11 cellular contexts compared by ENCODE assay signal in the genomic region with DNA sequence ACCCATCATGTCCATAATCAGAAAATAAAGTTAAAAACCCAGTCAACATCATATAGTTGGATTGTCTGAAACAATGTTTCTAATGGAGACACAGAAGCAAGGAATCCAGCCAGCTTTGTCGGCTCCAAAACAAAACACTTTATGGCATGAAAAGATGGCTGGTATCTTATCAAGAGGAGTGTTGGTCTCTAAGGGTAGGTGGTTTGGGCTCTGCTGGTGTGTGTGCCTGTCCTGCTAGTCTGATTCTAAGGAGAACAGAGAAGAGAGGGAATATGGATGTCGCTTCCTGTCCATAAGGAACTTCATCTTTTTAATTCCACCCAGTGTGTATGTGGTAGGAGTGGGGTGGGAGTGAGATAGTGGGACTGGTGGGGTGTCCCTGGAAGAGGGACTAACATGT. TPM values are rescaled to one million over a fixed set of nuclear protein-coding genes. Genes with fewer than 3 reads are reported as not detected.
DNase-seq lines count a peak whose midpoint lies in the region; ATAC-seq and TF ChIP-seq lines count a peak whose summit lies in the region.
"Had no signal": no experiment of that assay in that cellular context is flagged by ENCODE, and none has a peak within 500 bp of the region (broad histone marks: within the 10 kb centered on the region; RNA-seq: fewer than 3 reads in every experiment).

No MANE protein-coding gene starts in this region.

- WGBS in transverse colon (ENCODE audit: low coverage in 1 of 2), 2 donors = 49 to 52% methylated on average over 2 of the region's 2 CpGs

- peak overlapping the region; percentile 90 for H3K27ac ChIP-seq in colonic mucosa
- peak overlapping the region; percentile 75 to 89 (median 84) for H3K27ac ChIP-seq in transverse colon

- H3K9me3 Mint-ChIP-seq in activated naive CD4-positive, alpha-beta T cell treated with anti-CD3 and anti-CD28 coated beads, Interleukin-2, amount 50 U/mL, for 72 hours = no peaks in the 10 kb centered on the region

- intact Hi-C loops in colonic mucosa (cut with DNase I) = no loop called here
- intact Hi-C loops in mucosa of descending colon (cut with DNase I, micrococcal nuclease) = no loop called here
- intact Hi-C loops in transverse colon (cut with DNase I; ENCODE audit: low total_unique reads) = no loop called here

- H3K4me3 ChIP-seq in colonic mucosa (no peak overlapping the region), mucosa of descending colon (no peak overlapping the region), transverse colon (peak overlapping the region in 1 of 4 donors; percentile 20)
- H3K4me3 ChIP-seq: HAP-1, skin epidermis had no signal

- no peak for ATAC-seq in activated naive CD4-positive, alpha-beta T cell treated with anti-CD3 and anti-CD28 coated beads, Interleukin-2, amount 50 U/mL, for 72 hours
- ATAC-seq in mucosa of descending colon (peak; percentile 19), HG02840 (IDR thresholded peaks at IDR 0.05; ENCODE audit: low FRiP score, unreplicated experiment) (no peak)

- no peaks in the 10 kb centered on the region for H3K9me3 ChIP-seq in colonic mucosa
- H3K9me3 ChIP-seq in mucosa of descending colon = no peaks in the 10 kb centered on the region
- H3K9me3 ChIP-seq in transverse colon = no peaks in the 10 kb centered on the region
- H3K9me3 ChIP-seq: HAP-1 had no signal

- H3K27me3 ChIP-seq in colonic mucosa (no peaks in the 10 kb centered on the region), transverse colon (no peaks in the 10 kb centered on the region)

- peaks cover 7% of the 10 kb centered on the region for H3K4me1 ChIP-seq in colonic mucosa
- H3K4me1 ChIP-seq in mucosa of descending colon (ENCODE audit: low read depth) = peaks cover 49% of the 10 kb centered on the region
- peaks cover 14 to 90% (median 50%) of the 10 kb centered on the region in 4 donors for H3K4me1 ChIP-seq in transverse colon

- H3K27ac Mint-ChIP-seq in activated naive CD4-positive, alpha-beta T cell treated with anti-CD3 and anti-CD28 coated beads, Interleukin-2, amount 50 U/mL, for 72 hours = peak overlapping the region; percentile 10 to 23

- H3K36me3 ChIP-seq in colonic mucosa (no peaks in the 10 kb centered on the region), mucosa of descending colon (ENCODE audit: low read depth) (no peaks in the 10 kb centered on the region), transverse colon (no peaks in the 10 kb centered on the region)
- H3K36me3 ChIP-seq: HAP-1 had no signal

- TF ChIP-seq EP300 in transverse colon (IDR thresholded peaks at IDR 0.05; ENCODE audit: low read depth) = no peak

- no peak for TF ChIP-seq CTCF in colonic mucosa (IDR thresholded peaks at IDR 0.05)
- TF ChIP-seq CTCF in mucosa of descending colon (IDR thresholded peaks at IDR 0.05) = no peak
- TF ChIP-seq CTCF in transverse colon (IDR thresholded peaks at IDR 0.05) = no peak

- no peak for DNase-seq in activated naive CD4-positive, alpha-beta T cell treated with anti-CD3 and anti-CD28 coated beads, Interleukin-2, amount 50 U/mL, for 72 hours (ENCODE audit: low spot score in 2 of 2)
- no peak for DNase-seq in activated naive CD4-positive, alpha-beta T cell treated with Interleukin-2 at 50 U/mL for 16 hours
- DNase-seq in colonic mucosa (no peak), mucosa of descending colon (peak in 1 of 3 donors; percentile 33), transverse colon (no peak), inferior parietal cortex (ENCODE audit: extremely low spot score) (no peak)
- no peak for DNase-seq in stimulated activated CD4-positive, alpha-beta T cell treated with anti-CD3 and anti-CD28 coated beads, Interleukin-4, amount 100 ng/mL, for 24 hours
- DNase-seq: stimulated activated CD8-positive, alpha-beta memory T cell treated with anti-CD3 and anti-CD28 coated beads, Interleukin-4, amount 100 ng/mL, for 48 hours had no signal

- TF ChIP-seq POLR2A in transverse colon (IDR thresholded peaks at IDR 0.05) = no peak

- H3K9ac ChIP-seq in colonic mucosa (ENCODE audit: low read depth in 2 of 2, low read length in 2 of 2) = peak overlapping the region in 1 of 2 donors; percentile 72

- H3K36me3 Mint-ChIP-seq in activated naive CD4-positive, alpha-beta T cell treated with anti-CD3 and anti-CD28 coated beads, Interleukin-2, amount 50 U/mL, for 72 hours = peaks cover 0 to 5% of the 10 kb centered on the region in 2 donors

- in situ Hi-C loops in transverse colon (cut with MboI; ENCODE audit: low pct_ligation_motif_present in 1 of 4, low pct_unique_long_range_greater_than_20kb in 1 of 4, low sequenced_read_pairs in 3 of 4) = no loop called here

RNA-seq across cellular contexts. Expression of gene NT5C3A, which starts 19.1 kb away (rescaled TPM):
- 10 to 100 TPM; 37.9 to 53.5 TPM for total RNA-seq in activated naive CD4-positive, alpha-beta T cell treated with anti-CD3 and anti-CD28 coated beads, Interleukin-2, amount 50 U/mL, for 72 hours
- 100 to 1,000 TPM in 1 of 2 donors, 10 to 100 TPM in 1; 53.9 to 104 TPM for total RNA-seq in colonic mucosa
- total RNA-seq in mucosa of descending colon = 100 to 1,000 TPM in 1 of 3 donors, 10 to 100 TPM in 2; 62.1 to 107 (median 93.8) TPM
- total RNA-seq in transverse colon = 100 to 1,000 TPM in 1 of 4 donors, 10 to 100 TPM in 2, 1 to 10 TPM in 1; 9.0 to 115 (median 55.7) TPM
